ENCODE assay signal across 23 cellular contexts in genomic region chr9:89452561-89452960, GRCh38. TPM values are rescaled to one million over a fixed set of nuclear protein-coding genes. Genes with fewer than 3 reads are reported as not detected.
A peak's percentile ranks its signal among the peaks of the same experiment; 100 is the strongest.
DNase-seq lines count a peak whose midpoint lies in the region; ATAC-seq and TF ChIP-seq lines count a peak whose summit lies in the region.
"Had no signal": no experiment of that assay in that cellular context is flagged by ENCODE, and none has a peak within 500 bp of the region (broad histone marks: within the 10 kb centered on the region; RNA-seq: fewer than 3 reads in every experiment).

No MANE protein-coding gene starts in this region.

- no peak overlapping the region for H3K4ac ChIP-seq in neuronal stem cell (ENCODE audit: low read length)

- no peak overlapping the region for H3K14ac ChIP-seq in neuronal stem cell (ENCODE audit: low read length)

- peaks cover 95% of the 10 kb centered on the region for H3K4me1 Mint-ChIP-seq in activated CD4-positive, alpha-beta T cell treated with anti-CD3 and anti-CD28 coated beads for 36 hours
- peaks cover 72% of the 10 kb centered on the region for H3K4me1 Mint-ChIP-seq in T-helper 17 cell
- peaks cover 94% of the 10 kb centered on the region for H3K4me1 Mint-ChIP-seq in activated naive CD8-positive, alpha-beta T cell treated with anti-CD3 and anti-CD28 coated beads, Interleukin-2, amount 50 U/mL, for 24 hours

- no peak overlapping the region for H2BK12ac ChIP-seq in neuronal stem cell (ENCODE audit: low read length)

- ATAC-seq in activated CD4-positive, alpha-beta T cell treated with anti-CD3 and anti-CD28 coated beads for 36 hours = no peak
- ATAC-seq in T-helper 17 cell (no peak), GM18505 (IDR thresholded peaks at IDR 0.05; ENCODE audit: unreplicated experiment) (no peak)
- no peak for ATAC-seq in activated naive CD8-positive, alpha-beta T cell treated with anti-CD3 and anti-CD28 coated beads, Interleukin-2, amount 50 U/mL, for 24 hours

- H3K27ac Mint-ChIP-seq in activated CD4-positive, alpha-beta T cell treated with anti-CD3 and anti-CD28 coated beads for 36 hours = peak overlapping the region; percentile 87
- peak overlapping the region; percentile 39 for H3K27ac Mint-ChIP-seq in T-helper 17 cell
- peak overlapping the region; percentile 73 for H3K27ac Mint-ChIP-seq in activated naive CD8-positive, alpha-beta T cell treated with anti-CD3 and anti-CD28 coated beads, Interleukin-2, amount 50 U/mL, for 24 hours
- H3K27ac Mint-ChIP-seq: B cell had no signal

- TF ChIP-seq POLR2A in GM18505 (IDR thresholded peaks at IDR 0.05; ENCODE audit: borderline replicate concordance, extremely low read depth, insufficient read depth, insufficient read length) = no peak

- H3K9ac ChIP-seq in neuronal stem cell (ENCODE audit: low read depth, low read length, poor library complexity) = no peak overlapping the region

- POLR2A ChIA-PET in activated CD4-positive, alpha-beta T cell treated with anti-CD3 and anti-CD28 coated beads for 36 hours (lab: Charles Lee) = no interaction called here

- no peaks in the 10 kb centered on the region for H3K4me1 ChIP-seq in neuronal stem cell (ENCODE audit: control insufficient read depth in 2 of 2, insufficient read depth in 1 of 2, low read depth in 1 of 2, low read length in 2 of 2)
- H3K4me1 ChIP-seq: adrenal gland, breast epithelium had no signal

- H2BK15ac ChIP-seq in neuronal stem cell (ENCODE audit: low read length) = no peak overlapping the region

- H2AK5ac ChIP-seq in neuronal stem cell (ENCODE audit: low read depth, low read length) = no peak overlapping the region

- H3K23ac ChIP-seq in neuronal stem cell (ENCODE audit: low read depth, low read length, poor library complexity) = no peak overlapping the region

- no peak overlapping the region for H3K4me2 ChIP-seq in neuronal stem cell (ENCODE audit: insufficient read depth, low read length, poor library complexity, severe bottlenecking)

- H3K79me1 ChIP-seq in neuronal stem cell (ENCODE audit: low read depth, low read length) = peaks cover 2% of the 10 kb centered on the region

- H2BK120ac ChIP-seq in neuronal stem cell (ENCODE audit: low read depth, low read length) = no peak overlapping the region

- no peaks in the 10 kb centered on the region for H3K9me3 ChIP-seq in T-helper 17 cell (ENCODE audit: control insufficient read depth, low read length, poor library complexity, severe bottlenecking)
- H3K9me3 ChIP-seq in neuronal stem cell (replicated peaks in 1 of 2; ENCODE audit: control insufficient read depth in 2 of 2, insufficient read depth in 1 of 2, low read depth in 1 of 2, low read length in 2 of 2) = no peaks in the 10 kb centered on the region
- H3K9me3 ChIP-seq: adrenal gland, breast epithelium, stomach, upper lobe of left lung had no signal

- H3K4me3 Mint-ChIP-seq in activated CD4-positive, alpha-beta T cell treated with anti-CD3 and anti-CD28 coated beads for 36 hours = no peak overlapping the region
- H3K4me3 Mint-ChIP-seq in T-helper 17 cell = no peak overlapping the region
- no peak overlapping the region for H3K4me3 Mint-ChIP-seq in activated naive CD8-positive, alpha-beta T cell treated with anti-CD3 and anti-CD28 coated beads, Interleukin-2, amount 50 U/mL, for 24 hours
- H3K4me3 Mint-ChIP-seq: B cell had no signal

- no peaks in the 10 kb centered on the region for H3K27me3 Mint-ChIP-seq in activated CD4-positive, alpha-beta T cell treated with anti-CD3 and anti-CD28 coated beads for 36 hours
- H3K27me3 Mint-ChIP-seq in T-helper 17 cell = no peaks in the 10 kb centered on the region
- no peaks in the 10 kb centered on the region for H3K27me3 Mint-ChIP-seq in activated naive CD8-positive, alpha-beta T cell treated with anti-CD3 and anti-CD28 coated beads, Interleukin-2, amount 50 U/mL, for 24 hours
- H3K27me3 Mint-ChIP-seq: B cell had no signal

- H3K9me3 Mint-ChIP-seq in activated CD4-positive, alpha-beta T cell treated with anti-CD3 and anti-CD28 coated beads for 36 hours (ENCODE audit: low read depth) = no peaks in the 10 kb centered on the region
- H3K9me3 Mint-ChIP-seq in activated naive CD8-positive, alpha-beta T cell treated with anti-CD3 and anti-CD28 coated beads, Interleukin-2, amount 50 U/mL, for 24 hours = no peaks in the 10 kb centered on the region

- no CpG with 5 or more reads among the region's 7 CpGs for WGBS in neuronal stem cell (ENCODE audit: extremely low coverage in 2 of 2, insufficient read length in 2 of 2, insufficient replicate concordance in 1 of 2), 2 donors

- no peak overlapping the region for H3K27ac ChIP-seq in neuronal stem cell (replicated peaks; ENCODE audit: low read length)
- H3K27ac ChIP-seq: adrenal gland, breast epithelium, stomach, upper lobe of left lung had no signal

- no peak overlapping the region for H3K4me3 ChIP-seq in neuronal stem cell (ENCODE audit: low read length in 2 of 2)
- H3K4me3 ChIP-seq: adrenal gland, breast epithelium, stomach, upper lobe of left lung had no signal

- H3K36me3 Mint-ChIP-seq in activated CD4-positive, alpha-beta T cell treated with anti-CD3 and anti-CD28 coated beads for 36 hours (ENCODE audit: low read depth) = peaks cover 73% of the 10 kb centered on the region
- peaks cover 5% of the 10 kb centered on the region for H3K36me3 Mint-ChIP-seq in T-helper 17 cell (ENCODE audit: low read depth)
- peaks cover 54% of the 10 kb centered on the region for H3K36me3 Mint-ChIP-seq in activated naive CD8-positive, alpha-beta T cell treated with anti-CD3 and anti-CD28 coated beads, Interleukin-2, amount 50 U/mL, for 24 hours (ENCODE audit: low read depth)

- peaks cover 0 to 9% of the 10 kb centered on the region in 2 donors for H3K36me3 ChIP-seq in neuronal stem cell (replicated peaks in 1 of 2; ENCODE audit: control insufficient read depth in 2 of 2, insufficient read depth in 2 of 2, low read length in 2 of 2)
- H3K36me3 ChIP-seq: breast epithelium had no signal

- no peak for DNase-seq in activated CD4-positive, alpha-beta T cell treated with anti-CD3 and anti-CD28 coated beads for 36 hours
- DNase-seq in activated CD4-positive, alpha-beta T cell treated with anti-CD3 and anti-CD28 coated beads, Interleukin-2, amount 50 U/mL, for 4 hours = no peak
- no peak for DNase-seq in T-helper 17 cell
- DNase-seq in activated naive CD8-positive, alpha-beta T cell treated with anti-CD3 and anti-CD28 coated beads, Interleukin-2, amount 50 U/mL, for 24 hours = no peak
- no peak for DNase-seq in neuronal stem cell (ENCODE audit: low spot score)
- no peak for DNase-seq in COR-L47 (lab: John Stamatoyannopoulos, UW)
- no peak for DNase-seq in DMS79 treated with DMSO at 0.1 percent for 48 hours (lab: John Stamatoyannopoulos, UW)
- DNase-seq: activated CD8-positive, alpha-beta memory T cell treated with anti-CD3 and anti-CD28 coated beads for 24 hours; adrenal gland; Calu3; EL; glutamatergic neuron; Karpas-422; NCI-H187; NCI-H226; Right ventricle myocardium superior; stimulated activated CD4-positive, alpha-beta T cell treated with anti-CD3 and anti-CD28 coated beads, Interleukin-4, amount 100 ng/mL, for 4 hours; stomach; SW 1271; upper lobe of left lung had no signal

- H3K18ac ChIP-seq in neuronal stem cell (ENCODE audit: low read length) = peak overlapping the region; percentile 29

- H4K91ac ChIP-seq in neuronal stem cell (ENCODE audit: low read depth, low read length, poor library complexity) = no peak overlapping the region

- no peak overlapping the region for H2AFZ ChIP-seq in neuronal stem cell (ENCODE audit: low read length)

- intact Hi-C loops in activated CD4-positive, alpha-beta T cell treated with anti-CD3 and anti-CD28 coated beads for 36 hours (cut with DNase I, micrococcal nuclease) = no loop called here

- H4K8ac ChIP-seq in neuronal stem cell (ENCODE audit: low read depth, low read length) = no peak overlapping the region

- H3K27me3 ChIP-seq in neuronal stem cell (ENCODE audit: control insufficient read depth in 3 of 3, insufficient read depth in 3 of 3, low read depth in 1 of 3, low read length in 3 of 3) = no peaks in the 10 kb centered on the region
- H3K27me3 ChIP-seq: adrenal gland, breast epithelium, stomach, upper lobe of left lung had no signal

- CTCF ChIA-PET in activated CD4-positive, alpha-beta T cell treated with anti-CD3 and anti-CD28 coated beads for 36 hours (lab: Charles Lee) = interaction anchor here (14.9 kb wide), 1 partner anchor 23 kb away, joined by 118 read pairs; no protein-coding TSS in a partner anchor

- H2BK5ac ChIP-seq in neuronal stem cell (ENCODE audit: low read length) = no peak overlapping the region

RNA-seq across cellular contexts. Expression of gene SEMA4D, which starts 45.4 kb away (rescaled TPM):
- total RNA-seq in activated CD4-positive, alpha-beta T cell treated with anti-CD3 and anti-CD28 coated beads for 36 hours = 100 to 1,000 TPM; 215 to 226 TPM
- 100 to 1,000 TPM; 250 to 312 TPM for total RNA-seq in T-helper 17 cell
- polyA plus RNA-seq in neuronal stem cell (2013, experiment 1 of 2) = 23.2 TPM
- polyA plus RNA-seq in neuronal stem cell (2013, experiment 2 of 2) = 24.3 TPM
